In the genomic region with DNA sequence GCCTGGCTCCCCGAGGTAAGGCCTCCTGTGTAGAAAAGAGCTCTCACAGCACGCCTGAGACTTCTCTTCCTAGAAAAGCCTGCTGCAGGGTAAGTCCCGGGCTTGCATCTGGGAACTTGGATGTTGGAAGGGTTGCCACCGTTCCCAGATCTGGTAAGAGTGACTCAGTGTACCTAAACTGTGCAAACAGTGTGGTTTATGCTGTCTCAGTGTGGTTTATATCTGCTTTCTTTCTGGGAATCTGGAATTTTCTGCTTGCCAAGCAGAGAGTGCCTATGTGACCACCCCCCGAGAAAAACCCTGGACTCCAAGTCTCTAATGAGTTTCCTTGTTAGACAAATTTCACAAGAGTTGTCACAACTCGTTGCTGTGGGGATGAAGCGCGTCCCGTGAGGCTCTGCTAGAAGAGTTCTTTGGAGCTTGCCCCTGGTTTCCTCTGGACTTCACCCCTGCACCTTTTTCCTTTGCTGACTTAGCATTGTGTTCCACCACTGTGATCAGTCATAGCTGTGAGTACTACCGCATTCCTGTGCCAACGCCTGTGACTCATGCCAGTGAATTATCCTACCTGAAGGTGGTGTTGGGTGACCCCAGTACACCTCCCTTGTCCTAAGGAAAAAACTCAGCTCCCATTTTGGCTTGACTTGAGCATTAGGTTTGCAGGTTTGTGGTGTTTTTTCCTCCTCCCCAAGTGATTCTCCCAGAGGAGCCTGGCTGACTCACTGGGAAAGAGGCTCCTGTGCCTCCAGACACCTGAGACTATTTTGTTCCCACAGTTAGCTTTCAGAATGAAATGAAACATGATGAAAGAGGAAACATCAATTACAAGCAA, we compare ENCODE assay signal across 8 cellular contexts. TPM values are rescaled to one million over a fixed set of nuclear protein-coding genes. Genes with fewer than 3 reads are reported as not detected.
DNase-seq lines count a peak whose midpoint lies in the region; ATAC-seq, FAIRE-seq and TF ChIP-seq lines count a peak whose summit lies in the region.

No MANE protein-coding gene starts in this region.

- ATAC-seq in GM21528 (IDR thresholded peaks at IDR 0.05; ENCODE audit: low FRiP score, unreplicated experiment), result peak; percentile 18

- no peaks in the 10 kb centered on the region for H3K79me2 ChIP-seq in ACC112 (ENCODE audit: control insufficient read depth, insufficient read depth, low read length, unreplicated experiment)

- H3K27me3 ChIP-seq in ACC112 (ENCODE audit: insufficient read depth, low read length) (no peaks in the 10 kb centered on the region), small intestine (ENCODE audit: control insufficient read depth in 2 of 2, insufficient read depth in 2 of 2, low read length in 2 of 2) (no peaks in the 10 kb centered on the region)

- no peaks in the 10 kb centered on the region for H3K9me3 ChIP-seq in small intestine (ENCODE audit: control insufficient read depth, low read depth)

- no peak for TF ChIP-seq CTCF in fibroblast of the aortic adventitia (IDR thresholded peaks at IDR 0.05; ENCODE audit: insufficient read depth, low read length)

- peak; percentile 36 for FAIRE-seq in small intestine (lab: Jason Lieb, UNC)

- H3K36me3 ChIP-seq in ACC112 (ENCODE audit: insufficient read depth, low read length) (no peaks in the 10 kb centered on the region), small intestine (ENCODE audit: control insufficient read depth in 2 of 2, insufficient read depth in 2 of 2, low read length in 2 of 2) (no peaks in the 10 kb centered on the region)

- H3K27ac ChIP-seq in ACC112 (ENCODE audit: low read depth, low read length) (peak overlapping the region; percentile 77), small intestine (ENCODE audit: low read depth in 1 of 2, low read length in 1 of 2) (peak overlapping the region; percentile 93 to 95)

- H2AFZ ChIP-seq in ACC112 (ENCODE audit: low read length, unreplicated experiment), result no peak overlapping the region

- peak; percentile 26 for DNase-seq in NCI-H460 (ENCODE audit: extremely low read depth, low read depth)
- DNase-seq in fibroblast of the aortic adventitia (ENCODE audit: low read depth), result peak; percentile 15
- DNase-seq in small intestine, result peak; percentile 99
- no peak for DNase-seq in cerebellar nuclear complex (lab: John Stamatoyannopoulos, UW)
- DNase-seq in NCI-H1694 (lab: John Stamatoyannopoulos, UW), result no peak
- no peak for DNase-seq in T1000 (lab: John Stamatoyannopoulos, UW)

- H3K4me3 ChIP-seq in ACC112 (ENCODE audit: low read depth, low read length) (peak overlapping the region; percentile 26; the same call in 1 of the 2 replicates), fibroblast of the aortic adventitia (ENCODE audit: low read depth, low read length) (no peak overlapping the region), small intestine (ENCODE audit: low read depth in 1 of 2, low read length in 2 of 2) (no peak overlapping the region)

- WGBS in small intestine, 3 donors, result 11 to 42% (median 30%) methylated on average over 11 of the region's 11 CpGs

- H3K4me1 ChIP-seq in ACC112 (ENCODE audit: control insufficient read depth, insufficient read depth, low read length, unreplicated experiment) (peaks cover 33% of the 10 kb centered on the region), small intestine (ENCODE audit: control insufficient read depth in 2 of 2, insufficient read depth in 1 of 2, low read depth in 1 of 2, low read length in 1 of 2) (peaks cover 15 to 22% of the 10 kb centered on the region in 2 donors)

RNA-seq across cellular contexts. Expression of a gene that starts 14.5 kb away (rescaled TPM):
- not detected in 2 replicates for total RNA-seq in NCI-H460 (2014; rRNA removed; shearing (Covaris generic))
- polyA plus RNA-seq in NCI-H460 (2014; cell fraction: nucleus; rRNA removed), result 0.06 TPM in 1 of 2 replicates, not detected in the other
- total RNA-seq in fibroblast of the aortic adventitia (ENCODE audit: low replicate concordance), result 0.74 and 0.90 TPM in 2 replicates
- 10 to 100 TPM in 2 of 3 donors, 1 to 10 TPM in 1; 7.4 to 13.0 (median 11.7) TPM for polyA plus RNA-seq in small intestine

Comparison
In these comparisons a context has a peak if more than half of its experiments do, and no peak if none do; other contexts are left out.
1. DNase-seq: peak in NCI-H460 (single experiment), fibroblast of the aortic adventitia (single experiment) and small intestine (single experiment); none in cerebellar nuclear complex (0 of 2), NCI-H1694 (single experiment) and T1000 (single experiment).